ENCODE assay signal across 23 cellular contexts in the genomic region with DNA sequence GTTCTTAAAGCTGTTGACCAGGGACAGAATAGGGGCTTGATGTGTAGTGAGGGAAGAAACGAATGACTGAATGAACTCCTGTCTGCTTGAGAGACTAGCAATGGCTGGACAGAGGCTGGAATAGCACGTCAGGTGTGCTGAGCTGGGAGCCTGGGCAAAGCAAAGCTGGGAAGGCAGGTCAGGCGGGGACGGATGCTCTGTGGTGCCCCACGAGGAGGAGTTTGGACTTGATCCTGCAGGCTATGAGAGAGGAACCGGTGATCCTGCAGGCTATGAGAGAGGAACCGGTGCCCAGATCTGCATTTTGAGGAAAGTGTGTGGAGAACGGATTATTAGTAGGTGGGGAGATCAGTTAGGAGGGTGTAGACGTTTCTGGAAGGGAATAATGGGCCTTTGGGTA. TPM values are rescaled to one million over a fixed set of nuclear protein-coding genes. Genes with fewer than 3 reads are reported as not detected.
DNase-seq lines count a peak whose midpoint lies in the region; ATAC-seq, FAIRE-seq and TF ChIP-seq lines count a peak whose summit lies in the region.
"Had no signal": no experiment of that assay in that cellular context is flagged by ENCODE, and none has a peak within 500 bp of the region (broad histone marks: within the 10 kb centered on the region; RNA-seq: fewer than 3 reads in every experiment).

No MANE protein-coding gene starts in this region.

- H3K4me2 ChIP-seq in astrocyte (ENCODE audit: low read length), result peak overlapping the region; percentile 29

- BruUV-seq in MCF 10A (replicated peaks; lab: Mats Ljungman, UMichigan), result no TSS peak

- H2AFZ ChIP-seq in astrocyte (ENCODE audit: low read depth, low read length), result no peak overlapping the region
- H2AFZ ChIP-seq: GM23248 had no signal

- H3K27me3 Mint-ChIP-seq in MCF 10A (ENCODE audit: insufficient read depth, unreplicated experiment) (peaks cover 27% of the 10 kb centered on the region), astrocyte (ENCODE audit: low read depth, unreplicated experiment) (no peaks in the 10 kb centered on the region)

- peak; percentile 6 for DNase-seq in MCF 10A (ENCODE audit: unreplicated experiment)
- no peak for DNase-seq in breast epithelium (ENCODE audit: low spot score in 2 of 2)
- DNase-seq in astrocyte (ENCODE audit: low read depth), result no peak
- peak; percentile 36 for DNase-seq in kidney glomerular epithelial cell (lab: John Stamatoyannopoulos, UW)
- DNase-seq in aorta, result no peak
- no peak for DNase-seq in OCI-M2 (lab: John Stamatoyannopoulos, UW; ENCODE audit: unreplicated experiment)
- DNase-seq in NCI-H748 treated with DMSO at 0.1 percent for 48 hours (lab: John Stamatoyannopoulos, UW), result no peak
- DNase-seq in D341Med (ENCODE audit: low spot score), result no peak
- DNase-seq: activated CD4-positive, alpha-beta T cell treated with anti-CD3 and anti-CD28 coated beads, Interleukin-2, amount 50 U/mL, for 1 hour; activated T-cell treated with anti-CD3 and anti-CD28 coated beads for 4 hours; CD4-positive, CD25-positive, alpha-beta regulatory T cell; effector CD4-positive, alpha-beta T cell; NCI-H1105; NCI-H2171 treated with DMSO at 0.1 percent for 48 hours; right lobe of liver; testis had no signal

- no peak overlapping the region for H3K4me3 Mint-ChIP-seq in MCF 10A (ENCODE audit: unreplicated experiment)
- H3K4me3 Mint-ChIP-seq in astrocyte (ENCODE audit: unreplicated experiment), result no peak overlapping the region
- H3K4me3 Mint-ChIP-seq: activated naive CD4-positive, alpha-beta T cell treated with anti-CD3 and anti-CD28 coated beads, Interleukin-2, amount 50 U/mL, for 24 hours; CD4-positive, CD25-positive, alpha-beta regulatory T cell; IgD-negative memory B cell; memory B cell had no signal

- H3K4me3 ChIP-seq in breast epithelium (no peak overlapping the region), astrocyte (ENCODE audit: insufficient read depth, low read depth, low read length) (no peak overlapping the region), aorta (ENCODE audit: low read length in 2 of 2) (no peak overlapping the region)
- H3K4me3 ChIP-seq: cardiac muscle cell, GM23248, right lobe of liver, testis had no signal

- CTCF ChIA-PET in MCF 10A (lab: Yijun Ruan, JAX), result interaction anchor here (0.6 kb wide), 1 partner anchor 1655 kb away, joined by 3 read pairs; no protein-coding TSS in a partner anchor

- no peaks in the 10 kb centered on the region for H4K20me1 ChIP-seq in astrocyte (ENCODE audit: insufficient read depth, low read length)

- no peak overlapping the region for H3K27ac Mint-ChIP-seq in MCF 10A (ENCODE audit: low read depth, unreplicated experiment)
- H3K27ac Mint-ChIP-seq in astrocyte (ENCODE audit: unreplicated experiment), result peak overlapping the region; percentile 56
- H3K27ac Mint-ChIP-seq: activated naive CD4-positive, alpha-beta T cell treated with anti-CD3 and anti-CD28 coated beads, Interleukin-2, amount 50 U/mL, for 24 hours; CD4-positive, CD25-positive, alpha-beta regulatory T cell; IgD-negative memory B cell had no signal

- POLR2A ChIA-PET in MCF 10A (lab: Yijun Ruan, JAX), result interaction anchor here (0.9 kb wide), 1 partner anchor 21 kb away, joined by 5 read pairs; no protein-coding TSS in a partner anchor

- H3K4me1 ChIP-seq in breast epithelium, result no peaks in the 10 kb centered on the region
- peaks cover 10% of the 10 kb centered on the region for H3K4me1 ChIP-seq in astrocyte (ENCODE audit: insufficient read depth, low read length)
- H3K4me1 ChIP-seq in aorta (ENCODE audit: control insufficient read depth in 1 of 2, insufficient read depth in 2 of 2, low read length in 2 of 2), result peaks cover 0 to 5% of the 10 kb centered on the region in 2 donors
- H3K4me1 ChIP-seq: right lobe of liver, testis had no signal

- no peak for FAIRE-seq in astrocyte (lab: Jason Lieb, UNC)
- FAIRE-seq: A204.1 had no signal

- H3K4me1 Mint-ChIP-seq in MCF 10A (ENCODE audit: insufficient read depth, unreplicated experiment) (peaks cover 6% of the 10 kb centered on the region), astrocyte (ENCODE audit: low read depth, unreplicated experiment) (peaks cover 46% of the 10 kb centered on the region)
- H3K4me1 Mint-ChIP-seq: activated naive CD4-positive, alpha-beta T cell treated with anti-CD3 and anti-CD28 coated beads, Interleukin-2, amount 50 U/mL, for 24 hours had no signal

- H3K27me3 ChIP-seq in breast epithelium (no peaks in the 10 kb centered on the region), astrocyte (ENCODE audit: insufficient read depth, low read length) (no peaks in the 10 kb centered on the region), aorta (ENCODE audit: control insufficient read depth in 1 of 2, insufficient read depth in 2 of 2, low read length in 1 of 2) (no peaks in the 10 kb centered on the region)
- H3K27me3 ChIP-seq: cardiac muscle cell, right lobe of liver, testis had no signal

- H3K9me3 ChIP-seq in breast epithelium, result no peaks in the 10 kb centered on the region
- no peaks in the 10 kb centered on the region for H3K9me3 ChIP-seq in astrocyte (ENCODE audit: insufficient read depth, low read depth, low read length)
- no peaks in the 10 kb centered on the region for H3K9me3 ChIP-seq in aorta (ENCODE audit: control insufficient read depth, low read length)
- H3K9me3 ChIP-seq: right lobe of liver, testis had no signal

- no peaks in the 10 kb centered on the region for H3K9me3 Mint-ChIP-seq in MCF 10A (ENCODE audit: unreplicated experiment)
- H3K9me3 Mint-ChIP-seq in astrocyte (ENCODE audit: unreplicated experiment), result peaks cover 1% of the 10 kb centered on the region
- H3K9me3 Mint-ChIP-seq: activated naive CD4-positive, alpha-beta T cell treated with anti-CD3 and anti-CD28 coated beads, Interleukin-2, amount 50 U/mL, for 24 hours; IgD-negative memory B cell; memory B cell had no signal

- intact Hi-C loops in MCF 10A (cut with micrococcal nuclease), result no loop called here
- intact Hi-C loops in breast epithelium (cut with DNase I; ENCODE audit: low total_unique reads), result no loop called here
- intact Hi-C loops in aorta (cut with DNase I), result no loop called here

- ATAC-seq in aorta (ENCODE audit: low FRiP score), result no peak

- H3K79me2 ChIP-seq in astrocyte (ENCODE audit: insufficient read depth, low read length), result no peaks in the 10 kb centered on the region

- 8 to 10% methylated on average over 9 of the region's 9 CpGs for WGBS in aorta, 2 donors

- H3K36me3 ChIP-seq in breast epithelium (no peaks in the 10 kb centered on the region), astrocyte (ENCODE audit: insufficient read depth, low read length) (no peaks in the 10 kb centered on the region), aorta (ENCODE audit: control insufficient read depth in 1 of 2, insufficient read depth in 2 of 2, low read length in 1 of 2) (no peaks in the 10 kb centered on the region)
- H3K36me3 ChIP-seq: cardiac muscle cell, right lobe of liver had no signal

- H3K27ac ChIP-seq in breast epithelium (no peak overlapping the region), astrocyte (ENCODE audit: low read depth, low read length) (no peak overlapping the region), aorta (ENCODE audit: low read depth in 1 of 2, low read length in 2 of 2) (peak overlapping the region; percentile 29 to 38)
- H3K27ac ChIP-seq: cardiac muscle cell, GM23248, right lobe of liver, testis had no signal

- H3K36me3 Mint-ChIP-seq in MCF 10A (ENCODE audit: insufficient read depth, unreplicated experiment) (no peaks in the 10 kb centered on the region), astrocyte (ENCODE audit: low read depth, unreplicated experiment) (no peaks in the 10 kb centered on the region)
- H3K36me3 Mint-ChIP-seq: activated naive CD4-positive, alpha-beta T cell treated with anti-CD3 and anti-CD28 coated beads, Interleukin-2, amount 50 U/mL, for 24 hours; CD4-positive, CD25-positive, alpha-beta regulatory T cell; IgD-negative memory B cell; memory B cell had no signal

- no peak for TF ChIP-seq CTCF in MCF 10A (IDR thresholded peaks at IDR 0.05; ENCODE audit: unreplicated experiment)
- TF ChIP-seq CTCF in breast epithelium (IDR thresholded peaks at IDR 0.05), result no peak
- TF ChIP-seq CTCF in astrocyte (IDR thresholded peaks at IDR 0.05; ENCODE audit: insufficient read depth, low read depth, low read length), result no peak

- TF ChIP-seq POLR2A in breast epithelium (IDR thresholded peaks at IDR 0.05), result no peak

- no peak overlapping the region for H3K9ac ChIP-seq in astrocyte (ENCODE audit: low read length)
- H3K9ac ChIP-seq: GM23248 had no signal

RNA-seq across cellular contexts. Expression of gene PSTPIP1, which starts 31.3 kb away (rescaled TPM):
- total RNA-seq in MCF 10A (2022), result 1.2 TPM in 2 replicates
- 10 to 100 TPM in 1 of 3 donors, 1 to 10 TPM in 2; 2.6 to 11.0 (median 3.9) TPM for total RNA-seq in breast epithelium
- not detected in 2 replicates for total RNA-seq in astrocyte
- total RNA-seq in aorta, result 10 to 100 TPM; 14.1 to 42.9 TPM
- polyA plus RNA-seq in aorta, result 10 to 100 TPM; 16.5 to 30.4 TPM
- total RNA-seq: fibroblast of villous mesenchyme, GM23248 had no signal

RNA-seq across cellular contexts. Expression of gene RCN2, which starts 32.0 kb away (rescaled TPM):
- total RNA-seq in MCF 10A (2022) (48.1 and 68.8 TPM in 2 replicates), breast epithelium (10 to 100 TPM; 40.6 to 47.2 (median 46.2) TPM), astrocyte (68.0 and 80.2 TPM in 2 replicates), aorta (10 to 100 TPM; 41.0 to 48.9 TPM)
- polyA plus RNA-seq in aorta, result 10 to 100 TPM; 62.5 to 65.0 TPM

RNA-seq across cellular contexts. Expression of gene SCAPER, which starts 58.5 kb away (rescaled TPM):
- total RNA-seq in MCF 10A (2022), result 9.5 and 13.9 TPM in 2 replicates
- total RNA-seq in breast epithelium, result 10 to 100 TPM; 19.5 to 49.8 (median 28.5) TPM
- total RNA-seq in astrocyte, result 8.6 and 12.9 TPM in 2 replicates
- total RNA-seq in aorta, result 10 to 100 TPM; 37.8 to 44.3 TPM
- 10 to 100 TPM; 11.9 to 13.5 TPM for polyA plus RNA-seq in aorta

Comparison
In these comparisons a context has a peak if more than half of its experiments do, and no peak if none do; other contexts are left out.
1. DNase-seq: peak in MCF 10A (single experiment) and kidney glomerular epithelial cell (single experiment); none in breast epithelium (0 of 2), astrocyte (single experiment), aorta (0 of 2), OCI-M2 (single experiment), NCI-H748 treated with DMSO at 0.1 percent for 48 hours (single experiment) and D341Med (single experiment).
2. H3K27ac ChIP-seq: peak in aorta (2 of 2); none in breast epithelium (0 of 2) and astrocyte (single experiment).